In genomic region chr6:43296780-43297494, GRCh38 we compare ENCODE assay signal across 30 cellular contexts. TPM values are rescaled to one million over a fixed set of nuclear protein-coding genes. Genes with fewer than 3 reads are reported as not detected.
"Had no signal": no experiment of that assay in that cellular context is flagged by ENCODE, and none has a peak within 500 bp of the region (broad histone marks: within the 10 kb centered on the region; RNA-seq: fewer than 3 reads in every experiment).

No MANE protein-coding gene starts in this region.

- ATAC-seq: activated CD8-positive, alpha-beta memory T cell treated with anti-CD3 and anti-CD28 coated beads, Interleukin-2, amount 10 ng/mL, durations not matched to agents 7 days and 5 days; activated CD8-positive, alpha-beta T cell treated with anti-CD3 and anti-CD28 coated beads, Interleukin-2, amount 10 ng/mL, durations not matched to agents 7 days and 5 days; gastrocnemius medialis; left lung; stimulated activated memory B cell treated with anti-CD40 and anti-IgM and Interleukin-4, amounts not matched to agents 10 μg/mL and 1 μg/mL and 100 μg/mL, for 72 hours; upper lobe of right lung had no signal

- H3K4me1 ChIP-seq: adrenal gland, colonic mucosa, gastrocnemius medialis, left lung, stomach, thyroid gland, upper lobe of right lung had no signal

- FAIRE-seq: endometrium had no signal

- DNase-seq: activated B cell treated with CpG ODN at 0.5 μM for 24 hours; activated CD8-positive, alpha-beta memory T cell treated with anti-CD3 and anti-CD28 coated beads, Interleukin-2, amount 10 ng/mL, durations not matched to agents 7 days and 5 days; activated CD8-positive, alpha-beta T cell treated with anti-CD3 and anti-CD28 coated beads, Interleukin-2, amount 10 ng/mL, durations not matched to agents 7 days and 5 days; activated naive CD4-positive, alpha-beta T cell treated with anti-CD3 and anti-CD28 coated beads for 36 hours; activated naive CD8-positive, alpha-beta T cell treated with anti-CD3 and anti-CD28 coated beads for 36 hours; activated T-cell treated with anti-CD3 and anti-CD28 coated beads, Interleukin-2, amount 50 U/mL, for 48 hours; colonic mucosa; effector CD8-positive, alpha-beta T cell; gastrocnemius medialis; immature natural killer cell; left lung; ovary; stimulated activated CD4-positive, alpha-beta T cell treated with anti-CD3 and anti-CD28 coated beads, Interleukin-1b, Interleukin-23, amount 100 ng/mL, for 48 hours; stimulated activated CD4-positive, alpha-beta T cell treated with anti-CD3 and anti-CD28 coated beads, Interleukin-4, amount 100 ng/mL, for 4 hours; stimulated activated CD8-positive, alpha-beta memory T cell treated with anti-CD3 and anti-CD28 coated beads, Interleukin-4, amount 100 ng/mL, for 48 hours; T-helper 1 cell had no signal

- H3K27ac ChIP-seq: adrenal gland, body of pancreas, colonic mucosa, gastrocnemius medialis, left lung, ovary, stomach, thyroid gland, upper lobe of right lung had no signal

- H3K4me3 ChIP-seq: adrenal gland, body of pancreas, colonic mucosa, gastrocnemius medialis, left lung, ovary, smooth muscle cell, stomach, thyroid gland, upper lobe of right lung had no signal

- H3K4me2 ChIP-seq: smooth muscle cell had no signal

- H3K9me3 ChIP-seq: adrenal gland, body of pancreas, colonic mucosa, gastrocnemius medialis, left lung, ovary, stomach, thyroid gland, upper lobe of right lung had no signal

RNA-seq across cellular contexts. Expression of gene SLC22A7, which starts 1.1 kb away (rescaled TPM):
- total RNA-seq: activated B cell treated with CpG ODN at 0.5 μM for 24 hours; activated CD8-positive, alpha-beta memory T cell treated with anti-CD3 and anti-CD28 coated beads, Interleukin-2, amount 10 ng/mL, durations not matched to agents 7 days and 5 days; activated CD8-positive, alpha-beta T cell treated with anti-CD3 and anti-CD28 coated beads, Interleukin-2, amount 10 ng/mL, durations not matched to agents 7 days and 5 days; activated naive CD4-positive, alpha-beta T cell treated with anti-CD3 and anti-CD28 coated beads for 36 hours; activated naive CD8-positive, alpha-beta T cell treated with anti-CD3 and anti-CD28 coated beads for 36 hours; activated T-helper 2 cell treated with anti-CD3 and anti-CD28 coated beads, Interferon-gamma antibody, Interleukin-2, Interleukin-4, amounts not matched to agents 10 μg/mL and 5 μg/mL and 100 μg/mL, durations not matched to agents 14 hours and 24 hours and 36 hours; aorta; body of pancreas; colonic mucosa; dermis microvascular lymphatic vessel endothelial cell; epithelial cell of proximal tubule; left lung; lung microvascular endothelial cell; progenitor cell of endocrine pancreas; smooth muscle cell; stomach; thyroid gland; upper lobe of right lung had no signal
- polyA plus RNA-seq: adrenal gland, aorta, immature natural killer cell, ovary, smooth muscle cell, stomach had no signal

RNA-seq across cellular contexts. Expression of gene CRIP3, which starts 11.7 kb away (rescaled TPM):
- total RNA-seq: activated CD8-positive, alpha-beta T cell treated with anti-CD3 and anti-CD28 coated beads, Interleukin-2, amount 10 ng/mL, durations not matched to agents 7 days and 5 days; body of pancreas; dermis microvascular lymphatic vessel endothelial cell; epithelial cell of proximal tubule; lung microvascular endothelial cell; smooth muscle cell had no signal
- polyA plus RNA-seq: smooth muscle cell had no signal

RNA-seq across cellular contexts. Expression of gene TTBK1, which starts 53.7 kb away (rescaled TPM):
- total RNA-seq: activated CD8-positive, alpha-beta T cell treated with anti-CD3 and anti-CD28 coated beads, Interleukin-2, amount 10 ng/mL, durations not matched to agents 7 days and 5 days; dermis microvascular lymphatic vessel endothelial cell; smooth muscle cell had no signal
- polyA plus RNA-seq: aorta, immature natural killer cell, smooth muscle cell had no signal
